In the genomic region with DNA sequence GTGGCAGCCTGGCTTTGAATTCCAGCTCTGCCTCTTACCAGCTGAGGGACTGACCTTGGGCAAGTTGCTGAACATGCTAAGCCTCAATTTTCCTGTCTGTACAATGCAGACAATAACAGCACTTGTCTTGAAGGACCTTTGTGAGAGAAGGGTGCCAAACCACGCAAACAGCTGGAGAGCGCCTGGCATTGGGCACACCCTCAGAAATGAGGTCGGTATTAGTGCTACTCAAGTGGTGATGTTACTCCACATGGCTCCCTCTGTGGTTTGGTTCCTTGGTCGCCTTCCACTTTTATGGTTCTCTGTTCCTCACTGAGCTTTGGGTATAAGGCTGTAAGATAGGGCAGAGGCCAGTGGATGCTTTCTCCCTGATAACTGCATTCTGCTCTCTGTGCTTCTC, we compare ENCODE assay signal across 12 cellular contexts. TPM values are rescaled to one million over a fixed set of nuclear protein-coding genes. Genes with fewer than 3 reads are reported as not detected.
DNase-seq lines count a peak whose midpoint lies in the region; ATAC-seq and TF ChIP-seq lines count a peak whose summit lies in the region.
"Had no signal": no experiment of that assay in that cellular context is flagged by ENCODE, and none has a peak within 500 bp of the region (broad histone marks: within the 10 kb centered on the region; RNA-seq: fewer than 3 reads in every experiment).

No MANE protein-coding gene starts in this region.

- H3K27ac ChIP-seq in upper lobe of right lung, result no peak overlapping the region
- H3K27ac ChIP-seq: brain microvascular endothelial cell had no signal

- H3K4me3 Mint-ChIP-seq in natural killer cell, result no peak overlapping the region
- H3K4me3 Mint-ChIP-seq in natural killer cell treated with Interleukin-12 subunit alpha and Interleukin-12 subunit beta and Interleukin-15 and Interleukin-18, amount 100 ng/mL, for 72 hours, result no peak overlapping the region

- H3K4me3 ChIP-seq in astrocyte of the spinal cord (ENCODE audit: low read depth, low read length) (no peak overlapping the region), upper lobe of right lung (no peak overlapping the region)

- H3K9me3 ChIP-seq in upper lobe of right lung, result no peaks in the 10 kb centered on the region

- H3K4me1 ChIP-seq in upper lobe of right lung, result peaks cover 8% of the 10 kb centered on the region

- H3K27me3 Mint-ChIP-seq in natural killer cell (ENCODE audit: low read depth in 2 of 2), result no peaks in the 10 kb centered on the region
- H3K27me3 Mint-ChIP-seq in natural killer cell treated with Interleukin-12 subunit alpha and Interleukin-12 subunit beta and Interleukin-15 and Interleukin-18, amount 100 ng/mL, for 72 hours, result peaks cover 0 to 3% of the 10 kb centered on the region in 2 donors

- H3K9me3 Mint-ChIP-seq in natural killer cell, result no peaks in the 10 kb centered on the region
- no peaks in the 10 kb centered on the region for H3K9me3 Mint-ChIP-seq in natural killer cell treated with Interleukin-12 subunit alpha and Interleukin-12 subunit beta and Interleukin-15 and Interleukin-18, amount 100 ng/mL, for 72 hours

- H3K4me1 Mint-ChIP-seq in natural killer cell, result peaks cover 39 to 57% of the 10 kb centered on the region in 2 donors
- peaks cover 35 to 38% of the 10 kb centered on the region in 2 donors for H3K4me1 Mint-ChIP-seq in natural killer cell treated with Interleukin-12 subunit alpha and Interleukin-12 subunit beta and Interleukin-15 and Interleukin-18, amount 100 ng/mL, for 72 hours (ENCODE audit: low read depth in 2 of 2)

- no peaks in the 10 kb centered on the region for H3K36me3 ChIP-seq in upper lobe of right lung
- H3K36me3 ChIP-seq: brain microvascular endothelial cell had no signal

- in situ Hi-C loops in astrocyte of the spinal cord (cut with HindIII; ENCODE audit: low sequenced_read_pairs), result no loop called here

- TF ChIP-seq CTCF in natural killer cell (IDR thresholded peaks at IDR 0.05) (no peak), astrocyte of the spinal cord (IDR thresholded peaks at IDR 0.05; ENCODE audit: low read depth, low read length) (no peak), upper lobe of right lung (IDR thresholded peaks at IDR 0.05) (no peak)

- H3K36me3 Mint-ChIP-seq in natural killer cell, result no peaks in the 10 kb centered on the region
- no peaks in the 10 kb centered on the region for H3K36me3 Mint-ChIP-seq in natural killer cell treated with Interleukin-12 subunit alpha and Interleukin-12 subunit beta and Interleukin-15 and Interleukin-18, amount 100 ng/mL, for 72 hours

- H3K27ac Mint-ChIP-seq in natural killer cell, result peak overlapping the region in 1 of 2 donors; percentile 58
- H3K27ac Mint-ChIP-seq in natural killer cell treated with Interleukin-12 subunit alpha and Interleukin-12 subunit beta and Interleukin-15 and Interleukin-18, amount 100 ng/mL, for 72 hours, result no peak overlapping the region

- DNase-seq in natural killer cell (no peak), NCI-H2196 (lab: John Stamatoyannopoulos, UW; ENCODE audit: unreplicated experiment) (peak; percentile 60), astrocyte of the spinal cord (ENCODE audit: low read depth, low spot score) (peak; percentile 61), upper lobe of right lung (no peak), mucosa of gallbladder (ENCODE audit: low spot score) (no peak)
- DNase-seq in natural killer cell treated with Interleukin-12 subunit alpha and Interleukin-12 subunit beta and Interleukin-15 and Interleukin-18, amount 100 ng/mL, for 72 hours (ENCODE audit: low spot score), result no peak
- no peak for DNase-seq in stimulated activated CD4-positive, alpha-beta T cell treated with anti-CD3 and anti-CD28 coated beads, Interleukin-1b, Interleukin-23, amount 100 ng/mL, for 48 hours
- DNase-seq: activated T-cell treated with anti-CD3 and anti-CD28 coated beads, Interleukin-2, amount 50 U/mL, for 1 hour; brain microvascular endothelial cell; midbrain; right cardiac atrium had no signal

- no peaks in the 10 kb centered on the region for H3K27me3 ChIP-seq in upper lobe of right lung
- H3K27me3 ChIP-seq: brain microvascular endothelial cell had no signal

- ATAC-seq in natural killer cell, result peak in 2 of 3 donors; percentile 25 to 50
- ATAC-seq in natural killer cell treated with Interleukin-12 subunit alpha and Interleukin-12 subunit beta and Interleukin-15 and Interleukin-18, amount 100 ng/mL, for 72 hours, result no peak
- peak; percentile 62 for ATAC-seq in upper lobe of right lung
- ATAC-seq in HG03521 (IDR thresholded peaks at IDR 0.05; ENCODE audit: unreplicated experiment), result no peak
- ATAC-seq: right cardiac atrium had no signal

- intact Hi-C loops in natural killer cell (cut with micrococcal nuclease), result no loop called here
- intact Hi-C loops in upper lobe of right lung (cut with DNase I), result no loop called here

RNA-seq across cellular contexts. Expression of a gene that starts 8.2 kb away (rescaled TPM):
- total RNA-seq in natural killer cell (10 to 100 TPM; 28.7 to 33.9 (median 33.5) TPM), upper lobe of right lung (42.2 TPM), mucosa of gallbladder (7.4 TPM)
- 1 to 10 TPM; 3.4 to 3.5 TPM for total RNA-seq in natural killer cell treated with Interleukin-12 subunit alpha and Interleukin-12 subunit beta and Interleukin-15 and Interleukin-18, amount 100 ng/mL, for 72 hours

Comparison
In these comparisons a context has a peak if more than half of its experiments do, and no peak if none do; other contexts are left out.
1. ATAC-seq: peak in natural killer cell (2 of 3) and upper lobe of right lung (single experiment); none in natural killer cell treated with Interleukin-12 subunit alpha and Interleukin-12 subunit beta and Interleukin-15 and Interleukin-18, amount 100 ng/mL, for 72 hours (0 of 2) and HG03521 (single experiment).
2. DNase-seq: peak in NCI-H2196 (single experiment) and astrocyte of the spinal cord (single experiment); none in natural killer cell (single experiment), natural killer cell treated with Interleukin-12 subunit alpha and Interleukin-12 subunit beta and Interleukin-15 and Interleukin-18, amount 100 ng/mL, for 72 hours (single experiment), upper lobe of right lung (single experiment), mucosa of gallbladder (single experiment) and stimulated activated CD4-positive, alpha-beta T cell treated with anti-CD3 and anti-CD28 coated beads, Interleukin-1b, Interleukin-23, amount 100 ng/mL, for 48 hours (single experiment).